In genomic region chr5:145484195-145484594, GRCh38 we compare ENCODE assay signal across 17 cellular contexts.
A peak's percentile ranks its signal among the peaks of the same experiment; 100 is the strongest.
DNase-seq lines count a peak whose midpoint lies in the region; FAIRE-seq and TF ChIP-seq lines count a peak whose summit lies in the region.
"Had no signal": no experiment of that assay in that cellular context is flagged by ENCODE, and none has a peak within 500 bp of the region (broad histone marks: within the 10 kb centered on the region; RNA-seq: fewer than 3 reads in every experiment).

No MANE protein-coding gene starts in this region.

- CTCF ChIA-PET in MCF 10A (lab: Yijun Ruan, JAX) = interaction anchor here (1.0 kb wide), 1 partner anchor 12 kb away, joined by 3 read pairs; no protein-coding TSS in a partner anchor

- peak overlapping the region; percentile 33 for H3K27ac Mint-ChIP-seq in MCF 10A (ENCODE audit: low read depth, unreplicated experiment)
- no peak overlapping the region for H3K27ac Mint-ChIP-seq in activated T-helper 1 cell treated with anti-CD3 and anti-CD28 coated beads, Interleukin-12 subunit alpha, Interleukin-12 subunit beta, Interleukin-2, Interleukin-4 antibody, amounts not matched to agents 30 ng/mL and 10 ng/mL and 1 ng/mL, durations not matched to agents 14 hours and 24 hours and 36 hours

- H3K4me1 Mint-ChIP-seq in MCF 10A (ENCODE audit: insufficient read depth, unreplicated experiment) = peaks cover 26% of the 10 kb centered on the region
- H3K4me1 Mint-ChIP-seq in activated T-helper 1 cell treated with anti-CD3 and anti-CD28 coated beads, Interleukin-12 subunit alpha, Interleukin-12 subunit beta, Interleukin-2, Interleukin-4 antibody, amounts not matched to agents 30 ng/mL and 10 ng/mL and 1 ng/mL, durations not matched to agents 14 hours and 24 hours and 36 hours (ENCODE audit: low read depth) = no peaks in the 10 kb centered on the region

- no peak overlapping the region for H3K4me3 Mint-ChIP-seq in MCF 10A (ENCODE audit: unreplicated experiment)
- no peak overlapping the region for H3K4me3 Mint-ChIP-seq in activated T-helper 1 cell treated with anti-CD3 and anti-CD28 coated beads, Interleukin-12 subunit alpha, Interleukin-12 subunit beta, Interleukin-2, Interleukin-4 antibody, amounts not matched to agents 30 ng/mL and 10 ng/mL and 1 ng/mL, durations not matched to agents 14 hours and 24 hours and 36 hours

- DNase-seq in MCF 10A (ENCODE audit: unreplicated experiment) (peak; percentile 74), breast epithelium (ENCODE audit: low spot score in 2 of 2) (no peak), astrocyte of the cerebellum (ENCODE audit: low read depth) (peak; percentile 56), MG63 (no peak), NCI-H2196 (lab: John Stamatoyannopoulos, UW; ENCODE audit: unreplicated experiment) (no peak), NCI-H1048 (lab: John Stamatoyannopoulos, UW) (no peak)
- no peak for DNase-seq in activated T-helper 1 cell treated with anti-CD3 and anti-CD28 coated beads, Interleukin-12 subunit alpha, Interleukin-12 subunit beta, Interleukin-2, Interleukin-4 antibody, amounts not matched to agents 30 ng/mL and 10 ng/mL and 1 ng/mL, durations not matched to agents 14 hours and 24 hours and 36 hours (ENCODE audit: low spot score)
- DNase-seq: activated CD4-positive, CD25-positive, alpha-beta regulatory T cell; DMS79 treated with DMSO at 0.1 percent for 48 hours; left ventricle myocardium inferior; NCI-H510A treated with DMSO at 0.1 percent for 48 hours; stimulated activated CD4-positive, alpha-beta T cell treated with anti-CD3 and anti-CD28 coated beads, Interleukin-4, amount 100 ng/mL, for 1 hour had no signal

- no peaks in the 10 kb centered on the region for H3K4me1 ChIP-seq in breast epithelium
- H3K4me1 ChIP-seq: gastroesophageal sphincter, left ventricle myocardium inferior had no signal

- H3K27me3 Mint-ChIP-seq in MCF 10A (ENCODE audit: insufficient read depth, unreplicated experiment) = no peaks in the 10 kb centered on the region
- H3K27me3 Mint-ChIP-seq in activated T-helper 1 cell treated with anti-CD3 and anti-CD28 coated beads, Interleukin-12 subunit alpha, Interleukin-12 subunit beta, Interleukin-2, Interleukin-4 antibody, amounts not matched to agents 30 ng/mL and 10 ng/mL and 1 ng/mL, durations not matched to agents 14 hours and 24 hours and 36 hours (ENCODE audit: insufficient read depth) = no peaks in the 10 kb centered on the region

- TF ChIP-seq POLR2A in breast epithelium (IDR thresholded peaks at IDR 0.05) = no peak

- H3K9me3 ChIP-seq in breast epithelium (no peaks in the 10 kb centered on the region), MG63 (peaks cover 9% of the 10 kb centered on the region)
- H3K9me3 ChIP-seq: gastroesophageal sphincter, left ventricle myocardium inferior, SJSA1 had no signal

- no peaks in the 10 kb centered on the region for H3K9me3 Mint-ChIP-seq in MCF 10A (ENCODE audit: unreplicated experiment)
- no peaks in the 10 kb centered on the region for H3K9me3 Mint-ChIP-seq in activated T-helper 1 cell treated with anti-CD3 and anti-CD28 coated beads, Interleukin-12 subunit alpha, Interleukin-12 subunit beta, Interleukin-2, Interleukin-4 antibody, amounts not matched to agents 30 ng/mL and 10 ng/mL and 1 ng/mL, durations not matched to agents 14 hours and 24 hours and 36 hours

- TF ChIP-seq CTCF in MCF 10A (IDR thresholded peaks at IDR 0.05; ENCODE audit: unreplicated experiment) (no peak), breast epithelium (IDR thresholded peaks at IDR 0.05) (no peak), astrocyte of the cerebellum (IDR thresholded peaks at IDR 0.05; ENCODE audit: low read depth, low read length, missing control alignments) (no peak)

- in situ Hi-C loops in astrocyte of the cerebellum (cut with HindIII; ENCODE audit: low sequenced_read_pairs) = no loop called here

- H3K4me3 ChIP-seq in breast epithelium (no peak overlapping the region), astrocyte of the cerebellum (ENCODE audit: low read depth, low read length) (no peak overlapping the region), MG63 (no peak overlapping the region)
- H3K4me3 ChIP-seq: cardiac muscle cell, gastroesophageal sphincter, left ventricle myocardium inferior, SJSA1 had no signal

- no peaks in the 10 kb centered on the region for H3K36me3 ChIP-seq in breast epithelium
- H3K36me3 ChIP-seq in MG63 = no peaks in the 10 kb centered on the region
- H3K36me3 ChIP-seq: cardiac muscle cell, gastroesophageal sphincter, left ventricle myocardium inferior, SJSA1 had no signal

- intact Hi-C loops in MCF 10A (cut with micrococcal nuclease) = no loop called here
- intact Hi-C loops in breast epithelium (cut with DNase I; ENCODE audit: low total_unique reads) = no loop called here
- intact Hi-C loops in activated T-helper 1 cell treated with anti-CD3 and anti-CD28 coated beads, Interleukin-12 subunit alpha, Interleukin-12 subunit beta, Interleukin-2, Interleukin-4 antibody, amounts not matched to agents 30 ng/mL and 10 ng/mL and 1 ng/mL, durations not matched to agents 14 hours and 24 hours and 36 hours (cut with micrococcal nuclease) = no loop called here

- no peak overlapping the region for H3K27ac ChIP-seq in breast epithelium
- H3K27ac ChIP-seq: 22Rv1, cardiac muscle cell, gastroesophageal sphincter, left ventricle myocardium inferior had no signal

- no peaks in the 10 kb centered on the region for H3K36me3 Mint-ChIP-seq in MCF 10A (ENCODE audit: insufficient read depth, unreplicated experiment)
- no peaks in the 10 kb centered on the region for H3K36me3 Mint-ChIP-seq in activated T-helper 1 cell treated with anti-CD3 and anti-CD28 coated beads, Interleukin-12 subunit alpha, Interleukin-12 subunit beta, Interleukin-2, Interleukin-4 antibody, amounts not matched to agents 30 ng/mL and 10 ng/mL and 1 ng/mL, durations not matched to agents 14 hours and 24 hours and 36 hours (ENCODE audit: low read depth)

- peak; percentile 9 for FAIRE-seq in islet of Langerhans (lab: Jason Lieb, UNC)

- no TSS peak for BruUV-seq in MCF 10A (replicated peaks; lab: Mats Ljungman, UMichigan)

- POLR2A ChIA-PET in MCF 10A (lab: Yijun Ruan, JAX) = interaction anchor here (0.5 to 2.6 kb wide), 4 partner anchors 10 to 931 kb away, joined by 3 to 8 read pairs (median 3); no protein-coding TSS in a partner anchor

- H3K27me3 ChIP-seq in breast epithelium = no peaks in the 10 kb centered on the region
- H3K27me3 ChIP-seq in MG63 = no peaks in the 10 kb centered on the region
- H3K27me3 ChIP-seq: cardiac muscle cell, gastroesophageal sphincter, SJSA1 had no signal

Comparison
In these comparisons a context has a peak if more than half of its experiments do, and no peak if none do; other contexts are left out.
1. DNase-seq: peak in MCF 10A (single experiment) and astrocyte of the cerebellum (single experiment); none in breast epithelium (0 of 2), MG63 (single experiment), NCI-H2196 (single experiment), NCI-H1048 (single experiment) and activated T-helper 1 cell treated with anti-CD3 and anti-CD28 coated beads, Interleukin-12 subunit alpha, Interleukin-12 subunit beta, Interleukin-2, Interleukin-4 antibody, amounts not matched to agents 30 ng/mL and 10 ng/mL and 1 ng/mL, durations not matched to agents 14 hours and 24 hours and 36 hours (single experiment).